In genomic region chr9:86794356-86795046, GRCh38 we compare ENCODE assay signal across 12 cellular contexts.
A peak's percentile ranks its signal among the peaks of the same experiment; 100 is the strongest.
DNase-seq lines count a peak whose midpoint lies in the region; ATAC-seq and TF ChIP-seq lines count a peak whose summit lies in the region.
"Had no signal": no experiment of that assay in that cellular context is flagged by ENCODE, and none has a peak within 500 bp of the region (broad histone marks: within the 10 kb centered on the region; RNA-seq: fewer than 3 reads in every experiment).

No MANE protein-coding gene starts in this region.

- peaks cover 0 to 5% (median 0%) of the 10 kb centered on the region in 5 experiments for H3K9me3 Mint-ChIP-seq in brain
- no peaks in the 10 kb centered on the region for H3K9me3 Mint-ChIP-seq in activated CD4-positive, alpha-beta T cell treated with anti-CD3 and anti-CD28 coated beads, Interleukin-2, amount 10 ng/mL, durations not matched to agents 24 days and 14 days
- H3K9me3 Mint-ChIP-seq: CD4-positive, CD25-positive, alpha-beta regulatory T cell; stimulated activated naive CD8-positive, alpha-beta T cell treated with anti-CD3 and anti-CD28 coated beads, Interleukin-15, Interleukin-2, amounts not matched to agents 100 ng/mL and 50 ng/mL, for 24 hours had no signal

- H3K4me3 ChIP-seq in sigmoid colon = no peak overlapping the region

- intact Hi-C loops in left ventricle myocardium superior (cut with micrococcal nuclease) (no loop called here), sigmoid colon (cut with DNase I) (no loop called here)
- intact Hi-C loops in activated CD4-positive, alpha-beta T cell treated with anti-CD3 and anti-CD28 coated beads, Interleukin-2, amount 10 ng/mL, durations not matched to agents 24 days and 14 days (cut with micrococcal nuclease) = no loop called here

- H3K4me1 ChIP-seq in sigmoid colon = peaks cover 0 to 36% (median 30%) of the 10 kb centered on the region in 4 donors

- H3K27ac ChIP-seq in sigmoid colon = peak overlapping the region; percentile 46 to 70 (median 60)

- no peaks in the 10 kb centered on the region for H3K9me3 ChIP-seq in sigmoid colon

- TF ChIP-seq POLR2A in sigmoid colon (IDR thresholded peaks at IDR 0.05) = no peak

- H3K4me1 Mint-ChIP-seq in brain = peaks cover 72% of the 10 kb centered on the region
- H3K4me1 Mint-ChIP-seq in activated CD4-positive, alpha-beta T cell treated with anti-CD3 and anti-CD28 coated beads, Interleukin-2, amount 10 ng/mL, durations not matched to agents 24 days and 14 days = no peaks in the 10 kb centered on the region
- H3K4me1 Mint-ChIP-seq: CD4-positive, CD25-positive, alpha-beta regulatory T cell had no signal

- H3K36me3 Mint-ChIP-seq in brain = no peaks in the 10 kb centered on the region
- no peaks in the 10 kb centered on the region for H3K36me3 Mint-ChIP-seq in activated CD4-positive, alpha-beta T cell treated with anti-CD3 and anti-CD28 coated beads, Interleukin-2, amount 10 ng/mL, durations not matched to agents 24 days and 14 days (ENCODE audit: low read depth)
- H3K36me3 Mint-ChIP-seq: CD4-positive, CD25-positive, alpha-beta regulatory T cell had no signal

- WGBS in sigmoid colon, 2 donors = 52 to 53% methylated on average over 3 of the region's 3 CpGs

- H3K36me3 ChIP-seq in sigmoid colon = no peaks in the 10 kb centered on the region

- peak overlapping the region; percentile 53 to 89 (median 80) for H3K27ac Mint-ChIP-seq in brain
- no peak overlapping the region for H3K27ac Mint-ChIP-seq in activated CD4-positive, alpha-beta T cell treated with anti-CD3 and anti-CD28 coated beads, Interleukin-2, amount 10 ng/mL, durations not matched to agents 24 days and 14 days
- H3K27ac Mint-ChIP-seq: CD4-positive, CD25-positive, alpha-beta regulatory T cell; stimulated activated naive CD8-positive, alpha-beta T cell treated with anti-CD3 and anti-CD28 coated beads, Interleukin-15, Interleukin-2, amounts not matched to agents 100 ng/mL and 50 ng/mL, for 24 hours had no signal

- H3K4me3 Mint-ChIP-seq in brain = peak overlapping the region; percentile 14 to 76 (median 36)
- H3K4me3 Mint-ChIP-seq in activated CD4-positive, alpha-beta T cell treated with anti-CD3 and anti-CD28 coated beads, Interleukin-2, amount 10 ng/mL, durations not matched to agents 24 days and 14 days = no peak overlapping the region
- H3K4me3 Mint-ChIP-seq: CD4-positive, CD25-positive, alpha-beta regulatory T cell; stimulated activated naive CD8-positive, alpha-beta T cell treated with anti-CD3 and anti-CD28 coated beads, Interleukin-15, Interleukin-2, amounts not matched to agents 100 ng/mL and 50 ng/mL, for 24 hours had no signal

- H3K27me3 Mint-ChIP-seq in brain = no peaks in the 10 kb centered on the region
- H3K27me3 Mint-ChIP-seq in activated CD4-positive, alpha-beta T cell treated with anti-CD3 and anti-CD28 coated beads, Interleukin-2, amount 10 ng/mL, durations not matched to agents 24 days and 14 days = no peaks in the 10 kb centered on the region
- H3K27me3 Mint-ChIP-seq: CD4-positive, CD25-positive, alpha-beta regulatory T cell had no signal

- ATAC-seq in left ventricle myocardium superior (peak; percentile 67), GM19463 (IDR thresholded peaks at IDR 0.05; ENCODE audit: unreplicated experiment) (no peak), HG03097 (IDR thresholded peaks at IDR 0.05; ENCODE audit: low FRiP score, unreplicated experiment) (no peak)

- H3K27me3 ChIP-seq in sigmoid colon = no peaks in the 10 kb centered on the region

- TF ChIP-seq CTCF in brain (conservative IDR thresholded peaks at IDR 0.05) (no peak), sigmoid colon (IDR thresholded peaks at IDR 0.05) (no peak)

- no peak for TF ChIP-seq EP300 in sigmoid colon (IDR thresholded peaks at IDR 0.05)

- DNase-seq in GM03348 (ENCODE audit: low spot score) (peak; percentile 59), left ventricle myocardium superior (no peak), sigmoid colon (no peak), Kasumi-1 (lab: John Stamatoyannopoulos, UW) (no peak)
- no peak for DNase-seq in activated CD4-positive, alpha-beta T cell treated with anti-CD3 and anti-CD28 coated beads, Interleukin-2, amount 10 ng/mL, durations not matched to agents 24 days and 14 days
- DNase-seq: activated CD4-positive, CD25-positive, alpha-beta regulatory T cell; CD4-positive, CD25-positive, alpha-beta regulatory T cell; SHP77 had no signal
